24 cellular contexts compared by ENCODE assay signal in the genomic region with DNA sequence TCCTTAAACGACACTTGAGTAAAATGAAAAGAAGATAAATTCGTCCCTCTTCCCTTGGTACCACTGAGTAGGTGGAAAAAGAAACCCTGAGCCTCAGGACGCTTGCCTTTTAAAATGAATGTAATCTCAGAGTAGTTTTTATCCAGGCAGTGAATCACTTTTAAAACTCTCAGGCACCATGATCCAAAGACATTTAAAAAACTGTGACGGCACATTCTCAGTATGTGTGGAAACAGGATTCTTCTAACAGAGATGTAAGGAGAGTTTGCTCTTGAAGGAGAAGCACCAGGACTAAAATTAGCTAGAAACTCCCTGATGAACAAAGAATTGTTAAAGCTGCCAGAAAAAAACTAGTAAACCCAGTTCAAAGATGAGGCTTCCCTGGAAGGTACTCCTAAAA.
"Had no signal": no experiment of that assay in that cellular context is flagged by ENCODE, and none has a peak within 500 bp of the region (broad histone marks: within the 10 kb centered on the region; RNA-seq: fewer than 3 reads in every experiment).

No MANE protein-coding gene starts in this region.

- H3K4me3 ChIP-seq: colonic mucosa, dorsolateral prefrontal cortex, esophagus squamous epithelium, lower lobe of right lung, right atrium auricular region, skin epidermis, stomach had no signal

- H3K9me3 Mint-ChIP-seq: activated B cell treated with CpG ODN at 0.5 μM for 24 hours; activated naive CD4-positive, alpha-beta T cell treated with anti-CD3 and anti-CD28 coated beads, Interleukin-2, amount 10 ng/mL, durations not matched to agents 7 days and 5 days; central memory CD8-positive, alpha-beta T cell; effector memory CD8-positive, alpha-beta T cell; naive thymus-derived CD8-positive, alpha-beta T cell; stimulated activated effector memory CD8-positive, alpha-beta T cell treated with anti-CD3 and anti-CD28 coated beads, Interleukin-12 subunit alpha, Interleukin-12 subunit beta, amount 100 ng/mL, for 72 hours; type B pancreatic cell had no signal

- H3K4me1 Mint-ChIP-seq: activated B cell treated with CpG ODN at 0.5 μM for 24 hours; central memory CD8-positive, alpha-beta T cell; naive thymus-derived CD8-positive, alpha-beta T cell; T-helper 17 cell had no signal

- H3K27me3 Mint-ChIP-seq: activated B cell treated with CpG ODN at 0.5 μM for 24 hours; activated naive CD4-positive, alpha-beta T cell treated with anti-CD3 and anti-CD28 coated beads, Interleukin-2, amount 10 ng/mL, durations not matched to agents 7 days and 5 days; central memory CD8-positive, alpha-beta T cell; effector memory CD8-positive, alpha-beta T cell; naive thymus-derived CD8-positive, alpha-beta T cell; progenitor cell of endocrine pancreas; T-helper 17 cell; type B pancreatic cell had no signal

- H3K27ac Mint-ChIP-seq: activated B cell treated with CpG ODN at 0.5 μM for 24 hours; activated naive CD4-positive, alpha-beta T cell treated with anti-CD3 and anti-CD28 coated beads, Interleukin-2, amount 10 ng/mL, durations not matched to agents 7 days and 5 days; effector memory CD8-positive, alpha-beta T cell; progenitor cell of endocrine pancreas; stimulated activated effector memory CD8-positive, alpha-beta T cell treated with anti-CD3 and anti-CD28 coated beads, Interleukin-12 subunit alpha, Interleukin-12 subunit beta, amount 100 ng/mL, for 72 hours; T-helper 17 cell had no signal

- H3K4me1 ChIP-seq: colonic mucosa, esophagus squamous epithelium, right atrium auricular region had no signal

- H3K27ac ChIP-seq: colonic mucosa, right atrium auricular region, stomach had no signal

- DNase-seq: activated B cell treated with CpG ODN at 0.5 μM for 24 hours; activated CD4-positive, alpha-beta T cell treated with anti-CD3 and anti-CD28 coated beads for 4 hours; activated CD4-positive, alpha-beta T cell treated with anti-CD3 and anti-CD28 coated beads, Interleukin-2, amount 50 U/mL, for 48 hours; activated effector memory CD4-positive, alpha-beta T cell treated with anti-CD3 and anti-CD28 coated beads, Interleukin-2, amount 50 U/mL, for 16 hours; activated naive CD4-positive, alpha-beta T cell treated with anti-CD3 and anti-CD28 coated beads, Interleukin-2, amount 10 ng/mL, durations not matched to agents 7 days and 5 days; aorta; colonic mucosa; dorsolateral prefrontal cortex; effector memory CD8-positive, alpha-beta T cell; esophagus squamous epithelium; kidney; lower lobe of right lung; mesendoderm; naive thymus-derived CD8-positive, alpha-beta T cell; stimulated activated CD4-positive, alpha-beta T cell treated with anti-CD3 and anti-CD28 coated beads, Interleukin-1b, Interleukin-23, amount 100 ng/mL, for 48 hours; stomach; SW 1271; T-helper 17 cell had no signal

- H3K36me3 ChIP-seq: colonic mucosa had no signal

- H3K27me3 ChIP-seq: colonic mucosa, dorsolateral prefrontal cortex, esophagus squamous epithelium, right atrium auricular region, stomach had no signal

- ATAC-seq: effector memory CD8-positive, alpha-beta T cell; lower lobe of right lung; naive thymus-derived CD8-positive, alpha-beta T cell; stimulated activated effector memory CD8-positive, alpha-beta T cell treated with anti-CD3 and anti-CD28 coated beads, Interleukin-12 subunit alpha, Interleukin-12 subunit beta, amount 100 ng/mL, for 72 hours; T-helper 17 cell had no signal

- H3K9me3 ChIP-seq: colonic mucosa, esophagus squamous epithelium, lower lobe of right lung, right atrium auricular region, stomach had no signal

- H3K4me3 Mint-ChIP-seq: activated B cell treated with CpG ODN at 0.5 μM for 24 hours; activated naive CD4-positive, alpha-beta T cell treated with anti-CD3 and anti-CD28 coated beads, Interleukin-2, amount 10 ng/mL, durations not matched to agents 7 days and 5 days; central memory CD8-positive, alpha-beta T cell; effector memory CD8-positive, alpha-beta T cell; naive thymus-derived CD8-positive, alpha-beta T cell; stimulated activated effector memory CD8-positive, alpha-beta T cell treated with anti-CD3 and anti-CD28 coated beads, Interleukin-12 subunit alpha, Interleukin-12 subunit beta, amount 100 ng/mL, for 72 hours; T-helper 17 cell; type B pancreatic cell had no signal
